ENCODE assay signal across 1 cellular context in genomic region chr1:19315378-19316206, GRCh38.
TF ChIP-seq lines count a peak whose summit lies in the region.

No MANE protein-coding gene starts in this region.

TF ChIP-seq in K562, 482 proteins besides CTCF, POLR2A, EP300 and RAD21 (continues in another document):
- no peak for TF ChIP-seq MTA2 (IDR thresholded peaks at IDR 0.05; ENCODE audit: low read depth)
- peak; percentile 27; the same call in 1 of the 2 replicates for TF ChIP-seq POLR2AphosphoS5 (IDR thresholded peaks at IDR 0.05; ENCODE audit: control insufficient read depth, insufficient read depth, low read depth, low read length)
- TF ChIP-seq, protein P1, sequence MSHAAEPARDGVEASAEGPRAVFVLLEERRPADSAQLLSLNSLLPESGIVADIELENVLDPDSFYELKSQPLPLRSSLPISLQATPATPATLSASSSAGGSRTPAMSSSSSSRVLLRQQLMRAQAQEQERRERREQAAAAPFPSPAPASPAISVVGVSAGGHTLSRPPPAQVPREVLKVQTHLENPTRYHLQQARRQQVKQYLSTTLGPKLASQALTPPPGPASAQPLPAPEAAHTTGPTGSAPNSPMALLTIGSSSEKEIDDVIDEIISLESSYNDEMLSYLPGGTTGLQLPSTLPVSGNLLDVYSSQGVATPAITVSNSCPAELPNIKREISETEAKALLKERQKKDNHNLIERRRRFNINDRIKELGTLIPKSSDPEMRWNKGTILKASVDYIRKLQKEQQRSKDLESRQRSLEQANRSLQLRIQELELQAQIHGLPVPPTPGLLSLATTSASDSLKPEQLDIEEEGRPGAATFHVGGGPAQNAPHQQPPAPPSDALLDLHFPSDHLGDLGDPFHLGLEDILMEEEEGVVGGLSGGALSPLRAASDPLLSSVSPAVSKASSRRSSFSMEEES (CRISPR knock-in tag; IDR thresholded peaks at IDR 0.05): no peak
- no peak for TF ChIP-seq ASH1L (IDR thresholded peaks at IDR 0.05; ENCODE audit: borderline replicate concordance, low read depth, partially characterized antibody)
- TF ChIP-seq SMARCB1 (IDR thresholded peaks at IDR 0.05; ENCODE audit: insufficient read length, low read depth): no peak
- peak; percentile 74 for TF ChIP-seq SMARCA4 (IDR thresholded peaks at IDR 0.05)
- TF ChIP-seq, protein P2, sequence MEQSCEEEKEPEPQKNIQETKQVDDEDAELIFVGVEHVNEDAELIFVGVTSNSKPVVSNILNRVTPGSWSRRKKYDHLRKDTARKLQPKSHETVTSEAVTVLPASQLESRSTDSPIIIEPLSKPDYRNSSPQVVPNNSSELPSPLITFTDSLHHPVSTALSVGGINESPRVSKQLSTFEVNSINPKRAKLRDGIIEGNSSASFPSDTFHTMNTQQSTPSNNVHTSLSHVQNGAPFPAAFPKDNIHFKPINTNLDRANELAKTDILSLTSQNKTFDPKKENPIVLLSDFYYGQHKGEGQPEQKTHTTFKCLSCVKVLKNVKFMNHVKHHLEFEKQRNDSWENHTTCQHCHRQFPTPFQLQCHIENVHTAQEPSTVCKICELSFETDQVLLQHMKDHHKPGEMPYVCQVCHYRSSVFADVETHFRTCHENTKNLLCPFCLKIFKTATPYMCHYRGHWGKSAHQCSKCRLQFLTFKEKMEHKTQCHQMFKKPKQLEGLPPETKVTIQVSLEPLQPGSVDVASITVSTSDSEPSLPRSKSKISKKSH (CRISPR knock-in tag; IDR thresholded peaks at IDR 0.05): no peak
- TF ChIP-seq, protein P3, sequence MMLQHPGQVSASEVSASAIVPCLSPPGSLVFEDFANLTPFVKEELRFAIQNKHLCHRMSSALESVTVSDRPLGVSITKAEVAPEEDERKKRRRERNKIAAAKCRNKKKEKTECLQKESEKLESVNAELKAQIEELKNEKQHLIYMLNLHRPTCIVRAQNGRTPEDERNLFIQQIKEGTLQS (IDR thresholded peaks at IDR 0.05): peak; percentile 62
- TF ChIP-seq, protein P3 (CRISPR knock-in tag; conservative IDR thresholded peaks at IDR 0.05): no peak
- TF ChIP-seq DPF2 (IDR thresholded peaks at IDR 0.05): peak; percentile 58; the same call in 1 of the 2 replicates
- TF ChIP-seq BRD4 (IDR thresholded peaks at IDR 0.05): no peak
- no peak for TF ChIP-seq MEF2D (tag; conservative IDR thresholded peaks at IDR 0.05; ENCODE audit: low read depth)
- no peak for TF ChIP-seq PCBP2 (IDR thresholded peaks at IDR 0.05; ENCODE audit: low read depth, low read length, poor library complexity, severe bottlenecking)
- TF ChIP-seq, protein P4, sequence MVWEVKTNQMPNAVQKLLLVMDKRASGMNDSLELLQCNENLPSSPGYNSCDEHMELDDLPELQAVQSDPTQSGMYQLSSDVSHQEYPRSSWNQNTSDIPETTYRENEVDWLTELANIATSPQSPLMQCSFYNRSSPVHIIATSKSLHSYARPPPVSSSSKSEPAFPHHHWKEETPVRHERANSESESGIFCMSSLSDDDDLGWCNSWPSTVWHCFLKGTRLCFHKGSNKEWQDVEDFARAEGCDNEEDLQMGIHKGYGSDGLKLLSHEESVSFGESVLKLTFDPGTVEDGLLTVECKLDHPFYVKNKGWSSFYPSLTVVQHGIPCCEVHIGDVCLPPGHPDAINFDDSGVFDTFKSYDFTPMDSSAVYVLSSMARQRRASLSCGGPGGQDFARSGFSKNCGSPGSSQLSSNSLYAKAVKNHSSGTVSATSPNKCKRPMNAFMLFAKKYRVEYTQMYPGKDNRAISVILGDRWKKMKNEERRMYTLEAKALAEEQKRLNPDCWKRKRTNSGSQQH (CRISPR knock-in tag; IDR thresholded peaks at IDR 0.05): no peak
- no peak for TF ChIP-seq BRF1 (IDR thresholded peaks at IDR 0.05; ENCODE audit: borderline replicate concordance, extremely low read depth, insufficient read length)
- TF ChIP-seq BCL6 (CRISPR knock-in tag; IDR thresholded peaks at IDR 0.05): no peak
- no peak for TF ChIP-seq MYBL2 (IDR thresholded peaks at IDR 0.05; ENCODE audit: low read depth)
- TF ChIP-seq MYBL2 (CRISPR knock-in tag; IDR thresholded peaks at IDR 0.05; ENCODE audit: borderline replicate concordance): no peak
- no peak for TF ChIP-seq CAMTA2 (CRISPR knock-in tag; conservative IDR thresholded peaks at IDR 0.05)
- TF ChIP-seq PHB (CRISPR knock-in tag; IDR thresholded peaks at IDR 0.05): no peak
- TF ChIP-seq THRA (IDR thresholded peaks at IDR 0.05): no peak
- TF ChIP-seq ZNF224 (CRISPR knock-in tag; IDR thresholded peaks at IDR 0.05): no peak
- peak; percentile 90 for TF ChIP-seq NFE2 (IDR thresholded peaks at IDR 0.05; ENCODE audit: low read depth)
- no peak for TF ChIP-seq ZNF398 (CRISPR knock-in tag; IDR thresholded peaks at IDR 0.05)
- TF ChIP-seq BACH1 (tag; IDR thresholded peaks at IDR 0.05): no peak
- TF ChIP-seq CEBPZ (IDR thresholded peaks at IDR 0.05; ENCODE audit: borderline replicate concordance, low read depth, low read length): no peak
- TF ChIP-seq CHCHD3 (CRISPR knock-in tag; IDR thresholded peaks at IDR 0.05): no peak
- TF ChIP-seq SREBF2 (CRISPR knock-in tag; IDR thresholded peaks at IDR 0.05): no peak
- no peak for TF ChIP-seq PTRF (tag; IDR thresholded peaks at IDR 0.05)
- no peak; a peak in 1 of 4 replicates for TF ChIP-seq NRF1 (conservative IDR thresholded peaks at IDR 0.05 in 1 of 2, IDR thresholded peaks at IDR 0.05 in 1 of 2)
- no peak for TF ChIP-seq TGIF2 (CRISPR knock-in tag; IDR thresholded peaks at IDR 0.05)
- no peak; the same call in 1 of the 2 replicates for TF ChIP-seq TCF3 (CRISPR knock-in tag; IDR thresholded peaks at IDR 0.05)
- TF ChIP-seq HDAC6 (IDR thresholded peaks at IDR 0.05; ENCODE audit: low read depth, low read length): no peak
- no peak for TF ChIP-seq NR2C1 (IDR thresholded peaks at IDR 0.05)
- no peak for TF ChIP-seq NR2C1 (tag; IDR thresholded peaks at IDR 0.05)
- no peak for TF ChIP-seq MEIS2 (IDR thresholded peaks at IDR 0.05; ENCODE audit: partially characterized antibody)
- TF ChIP-seq, protein P5, sequence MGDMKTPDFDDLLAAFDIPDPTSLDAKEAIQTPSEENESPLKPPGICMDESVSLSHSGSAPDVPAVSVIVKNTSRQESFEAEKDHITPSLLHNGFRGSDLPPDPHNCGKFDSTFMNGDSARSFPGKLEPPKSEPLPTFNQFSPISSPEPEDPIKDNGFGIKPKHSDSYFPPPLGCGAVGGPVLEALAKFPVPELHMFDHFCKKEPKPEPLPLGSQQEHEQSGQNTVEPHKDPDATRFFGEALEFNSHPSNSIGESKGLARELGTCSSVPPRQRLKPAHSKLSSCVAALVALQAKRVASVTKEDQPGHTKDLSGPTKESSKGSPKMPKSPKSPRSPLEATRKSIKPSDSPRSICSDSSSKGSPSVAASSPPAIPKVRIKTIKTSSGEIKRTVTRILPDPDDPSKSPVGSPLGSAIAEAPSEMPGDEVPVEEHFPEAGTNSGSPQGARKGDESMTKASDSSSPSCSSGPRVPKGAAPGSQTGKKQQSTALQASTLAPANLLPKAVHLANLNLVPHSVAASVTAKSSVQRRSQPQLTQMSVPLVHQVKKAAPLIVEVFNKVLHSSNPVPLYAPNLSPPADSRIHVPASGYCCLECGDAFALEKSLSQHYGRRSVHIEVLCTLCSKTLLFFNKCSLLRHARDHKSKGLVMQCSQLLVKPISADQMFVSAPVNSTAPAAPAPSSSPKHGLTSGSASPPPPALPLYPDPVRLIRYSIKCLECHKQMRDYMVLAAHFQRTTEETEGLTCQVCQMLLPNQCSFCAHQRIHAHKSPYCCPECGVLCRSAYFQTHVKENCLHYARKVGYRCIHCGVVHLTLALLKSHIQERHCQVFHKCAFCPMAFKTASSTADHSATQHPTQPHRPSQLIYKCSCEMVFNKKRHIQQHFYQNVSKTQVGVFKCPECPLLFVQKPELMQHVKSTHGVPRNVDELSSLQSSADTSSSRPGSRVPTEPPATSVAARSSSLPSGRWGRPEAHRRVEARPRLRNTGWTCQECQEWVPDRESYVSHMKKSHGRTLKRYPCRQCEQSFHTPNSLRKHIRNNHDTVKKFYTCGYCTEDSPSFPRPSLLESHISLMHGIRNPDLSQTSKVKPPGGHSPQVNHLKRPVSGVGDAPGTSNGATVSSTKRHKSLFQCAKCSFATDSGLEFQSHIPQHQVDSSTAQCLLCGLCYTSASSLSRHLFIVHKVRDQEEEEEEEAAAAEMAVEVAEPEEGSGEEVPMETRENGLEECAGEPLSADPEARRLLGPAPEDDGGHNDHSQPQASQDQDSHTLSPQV (IDR thresholded peaks at IDR 0.05): peak; percentile 76
- no peak for TF ChIP-seq HOMEZ (CRISPR knock-in tag; IDR thresholded peaks at IDR 0.05)
- 0 out of 2 replicates have a peak, but pooled peaks have one; percentile 45 for TF ChIP-seq ZNF175 (CRISPR knock-in tag; IDR thresholded peaks at IDR 0.05; ENCODE audit: low read depth)
- no peak for TF ChIP-seq NFYB (IDR thresholded peaks at IDR 0.05; ENCODE audit: extremely low read depth, insufficient read length)
- no peak for TF ChIP-seq FOXJ3 (CRISPR knock-in tag; IDR thresholded peaks at IDR 0.05)
- TF ChIP-seq TFAM (CRISPR knock-in tag; conservative IDR thresholded peaks at IDR 0.05): no peak
- no peak for TF ChIP-seq CBFA2T3 (IDR thresholded peaks at IDR 0.05)
- no peak for TF ChIP-seq POLR2H (tag; IDR thresholded peaks at IDR 0.05; ENCODE audit: low read depth)
- TF ChIP-seq GABPA (tag; conservative IDR thresholded peaks at IDR 0.05; ENCODE audit: low read depth): peak; percentile 77
- 0 out of 2 replicates have a peak, but pooled peaks have one; percentile 51 for TF ChIP-seq SMARCE1 (IDR thresholded peaks at IDR 0.05)
- TF ChIP-seq SMAD3 (CRISPR knock-in tag; conservative IDR thresholded peaks at IDR 0.05): no peak
- TF ChIP-seq NR4A1 (CRISPR knock-in tag; IDR thresholded peaks at IDR 0.05): no peak
- no peak for TF ChIP-seq NR4A1 (tag; IDR thresholded peaks at IDR 0.05)
- no peak for TF ChIP-seq NR1H2 (CRISPR knock-in tag; IDR thresholded peaks at IDR 0.05)
- TF ChIP-seq PTBP1 (IDR thresholded peaks at IDR 0.05; ENCODE audit: low read depth, low read length): no peak
- peak; percentile 40; the same call in 1 of the 2 replicates for TF ChIP-seq SMAD4 (CRISPR knock-in tag; conservative IDR thresholded peaks at IDR 0.05)
- TF ChIP-seq ZBTB7A (IDR thresholded peaks at IDR 0.05; ENCODE audit: borderline replicate concordance, control insufficient read depth, low read depth, low read length): peak; percentile 60; the same call in 1 of the 2 replicates
- no peak for TF ChIP-seq ZNF785 (CRISPR knock-in tag; IDR thresholded peaks at IDR 0.05)
- TF ChIP-seq GTF2E2 (tag; IDR thresholded peaks at IDR 0.05): no peak
- peak; percentile 94 for TF ChIP-seq SPI1 (IDR thresholded peaks at IDR 0.05; ENCODE audit: borderline replicate concordance, low read depth, low read length)
- no peak for TF ChIP-seq HNRNPH1 (optimal IDR thresholded peaks at IDR 0.05; ENCODE audit: low read depth, low read length)
